ENCODE assay signal across 7 cellular contexts in the genomic region with DNA sequence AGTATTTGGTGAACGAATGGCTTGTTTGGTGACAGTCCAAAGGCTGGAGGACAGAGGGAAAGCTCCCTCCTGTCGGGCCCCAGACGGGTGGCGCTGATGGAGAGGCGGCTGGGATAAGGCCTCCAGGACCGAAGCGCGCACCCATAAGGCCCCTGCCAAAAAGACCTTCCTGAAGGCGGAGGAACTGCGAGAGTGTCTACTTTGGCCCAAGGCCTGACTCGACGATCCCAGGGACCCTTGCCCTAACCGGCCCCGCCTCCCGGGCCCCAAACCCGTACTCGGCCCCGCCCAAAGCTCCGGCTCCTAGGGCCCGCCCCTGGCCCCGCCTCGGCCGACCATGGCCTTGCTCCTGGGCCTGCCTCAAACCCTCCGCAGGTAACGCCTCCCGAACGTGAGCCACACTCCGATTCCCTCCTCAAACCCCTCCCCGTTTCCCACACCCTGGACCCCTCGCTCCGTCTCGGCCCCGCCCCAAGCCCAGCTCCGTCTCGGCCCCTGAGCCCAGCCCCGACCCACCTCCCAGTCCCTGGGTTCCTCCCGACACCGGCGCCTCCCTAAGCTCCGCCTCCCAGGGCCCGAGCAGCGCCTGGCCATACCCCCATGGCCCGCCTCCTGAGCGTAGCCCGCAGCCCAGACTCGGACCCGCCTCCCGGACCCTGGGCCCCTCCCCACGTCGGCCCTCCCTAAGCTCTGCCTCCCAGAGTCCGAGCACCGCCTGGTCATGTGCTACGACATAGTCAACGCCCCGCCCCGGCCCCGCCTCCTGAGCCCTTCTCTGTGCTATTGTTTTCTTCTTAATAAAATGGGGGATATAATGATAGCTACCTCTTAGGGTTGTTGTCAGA.
DNase-seq lines count a peak whose midpoint lies in the region; ATAC-seq lines count a peak whose summit lies in the region.

No MANE protein-coding gene starts in this region.

- peak; percentile 99 for ATAC-seq in GM18861 (IDR thresholded peaks at IDR 0.05; ENCODE audit: unreplicated experiment)
- ATAC-seq in HG03066 (IDR thresholded peaks at IDR 0.05; ENCODE audit: low read depth, unreplicated experiment), result peak; percentile 100

- DNase-seq in NCI-H2171 (lab: John Stamatoyannopoulos, UW) (peak; percentile 76), kidney tubule cell (ENCODE audit: low spot score) (peak; percentile 93)
- peak; percentile 83 to 87 for DNase-seq in activated CD4-positive, alpha-beta T cell treated with anti-CD3 and anti-CD28 coated beads for 4 hours
- peak; percentile 94 for DNase-seq in stimulated activated CD4-positive, alpha-beta T cell treated with anti-CD3 and anti-CD28 coated beads, Interleukin-15, amount 100 ng/mL, for 24 hours

- H3K27ac ChIP-seq in cingulate gyrus (ENCODE audit: low read depth, low read length), result peak overlapping the region; percentile 89

Comparison
In these comparisons a context has a peak if more than half of its experiments do, and no peak if none do; other contexts are left out.
1. Peak in every context shown above with its lines: DNase-seq, ATAC-seq and H3K27ac ChIP-seq.